7 cellular contexts compared by ENCODE assay signal in the genomic region with DNA sequence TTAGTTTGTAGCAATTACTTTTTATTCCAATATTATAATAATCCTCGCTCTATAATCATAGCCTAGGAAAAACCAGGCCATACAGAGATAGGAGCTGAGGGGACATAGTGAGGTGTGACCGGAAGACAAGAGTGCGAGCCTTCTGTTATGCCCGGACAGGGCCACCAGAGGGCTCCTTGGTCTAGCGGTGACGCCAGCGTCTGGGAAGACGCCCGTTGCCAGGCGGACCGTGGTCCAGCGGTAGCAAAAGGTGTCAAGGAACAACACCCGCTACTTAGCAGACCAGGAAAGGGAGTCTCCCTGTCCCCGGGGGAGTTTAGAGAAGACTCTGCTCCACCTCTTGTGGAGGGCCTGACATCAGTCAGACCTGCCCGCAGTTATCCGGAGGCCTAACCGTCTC. TPM values are rescaled to one million over a fixed set of nuclear protein-coding genes. Genes with fewer than 3 reads are reported as not detected.
A peak's percentile ranks its signal among the peaks of the same experiment; 100 is the strongest.
DNase-seq lines count a peak whose midpoint lies in the region; TF ChIP-seq lines count a peak whose summit lies in the region.
"Not testable (repeated sequence)": the region's sequence is repeated elsewhere in the genome, so short reads cannot be mapped to it uniquely, and the experiment has no call there.
"Had no signal": no experiment of that assay in that cellular context is flagged by ENCODE, and none has a peak within 500 bp of the region (broad histone marks: within the 10 kb centered on the region; RNA-seq: fewer than 3 reads in every experiment).

No MANE protein-coding gene starts in this region.

- POLR2A ChIA-PET in RWPE1 (lab: Yijun Ruan, JAX; ENCODE audit: low non-redundant PET): not testable (repeated sequence)

- not testable (repeated sequence) for H3K27ac Mint-ChIP-seq in progenitor cell of endocrine pancreas

- H3K27me3 ChIP-seq in brain microvascular endothelial cell (replicated peaks); cardiac muscle cell: not testable (repeated sequence)

- CTCF ChIA-PET in RWPE1 (lab: Yijun Ruan, JAX): interaction anchor here (0.7 to 1.1 kb wide), 3 partner anchors 10 to 14 kb away, joined by 3 to 5 read pairs (median 4); no protein-coding TSS in a partner anchor

- H3K4me1 Mint-ChIP-seq in progenitor cell of endocrine pancreas (ENCODE audit: low read depth): not testable (repeated sequence)

- in situ Hi-C loops in brain microvascular endothelial cell (cut with HindIII; ENCODE audit: low pct_ligation_motif_present, low sequenced_read_pairs): not testable (repeated sequence)

- H3K27me3 Mint-ChIP-seq in progenitor cell of endocrine pancreas: not testable (repeated sequence)

- H3K9me3 ChIP-seq in cardiac muscle cell (ENCODE audit: low read depth): not testable (repeated sequence)

- not testable (repeated sequence) for DNase-seq in AG09309 (ENCODE audit: low read depth); GM20000 (ENCODE audit: low spot score); RWPE1 (ENCODE audit: low spot score); cardiac muscle cell (ENCODE audit: low read depth in 1 of 2, low spot score in 1 of 2); progenitor cell of endocrine pancreas (ENCODE audit: low spot score, unreplicated experiment)
- DNase-seq in brain microvascular endothelial cell: peak; percentile 25

- H3K4me1 ChIP-seq in cardiac muscle cell (ENCODE audit: low read depth): not testable (repeated sequence)

- not testable (repeated sequence) for H3K36me3 ChIP-seq in brain microvascular endothelial cell (replicated peaks); cardiac muscle cell

- not testable (repeated sequence) for H3K4me3 ChIP-seq in AG09309 (ENCODE audit: control insufficient read depth, low read depth, low read length); brain microvascular endothelial cell (ENCODE audit: low read depth, low read length); cardiac muscle cell

- not testable (repeated sequence) for H3K36me3 Mint-ChIP-seq in progenitor cell of endocrine pancreas (ENCODE audit: insufficient read depth)

- TF ChIP-seq CTCF in AG09309 (IDR thresholded peaks at IDR 0.05; ENCODE audit: control insufficient read depth, insufficient read depth, low read depth, low read length, missing control alignments) (peak; percentile 47), GM20000 (IDR thresholded peaks at IDR 0.05; ENCODE audit: extremely low read depth, missing control alignments) (peak; percentile 20), RWPE1 (conservative IDR thresholded peaks at IDR 0.05; ENCODE audit: low read depth) (peak; percentile 75), brain microvascular endothelial cell (IDR thresholded peaks at IDR 0.05; ENCODE audit: low read depth, low read length, missing control alignments) (peak; percentile 47), cardiac muscle cell (IDR thresholded peaks at IDR 0.05; ENCODE audit: low read depth, low read length) (peak; percentile 44), progenitor cell of endocrine pancreas (IDR thresholded peaks at IDR 0.05; ENCODE audit: unreplicated experiment) (peak; percentile 35)

- not testable (repeated sequence) for H3K4me3 Mint-ChIP-seq in progenitor cell of endocrine pancreas (ENCODE audit: low read depth)

- H3K27ac ChIP-seq in RWPE1, brain microvascular endothelial cell, cardiac muscle cell: not testable (repeated sequence)

- not testable (repeated sequence) for H3K9me3 Mint-ChIP-seq in progenitor cell of endocrine pancreas (ENCODE audit: low read depth)

RNA-seq across cellular contexts. Expression of a gene that starts 7.9 kb away (rescaled TPM):
- not detected in 2 replicates for total RNA-seq in cardiac muscle cell
- 0.75 and 0.87 TPM in 2 replicates for polyA plus RNA-seq in cardiac muscle cell
- 0.64 TPM in 1 of 2 replicates, not detected in the other for total RNA-seq in progenitor cell of endocrine pancreas

RNA-seq across cellular contexts. Expression of a gene that starts 12.1 kb away (rescaled TPM):
- total RNA-seq in cardiac muscle cell: 94.6 and 130 TPM in 2 replicates
- polyA plus RNA-seq in cardiac muscle cell: 102 and 110 TPM in 2 replicates
- total RNA-seq in progenitor cell of endocrine pancreas: 54.9 and 57.1 TPM in 2 replicates

RNA-seq across cellular contexts. Expression of a gene that starts 21.5 kb away (rescaled TPM):
- total RNA-seq in cardiac muscle cell: 0.36 TPM in 1 of 2 replicates, not detected in the other
- polyA plus RNA-seq in cardiac muscle cell: not detected in 2 replicates
- not detected in 2 replicates for total RNA-seq in progenitor cell of endocrine pancreas
- total RNA-seq: RPMI7951 had no signal

RNA-seq across cellular contexts. Expression of a gene that starts 23.8 kb away (rescaled TPM):
- total RNA-seq in cardiac muscle cell (48.7 and 56.7 TPM in 2 replicates), progenitor cell of endocrine pancreas (26.4 and 30.1 TPM in 2 replicates)
- 30.5 and 33.3 TPM in 2 replicates for polyA plus RNA-seq in cardiac muscle cell

RNA-seq across cellular contexts. Expression of a gene that starts 27.0 kb away (rescaled TPM):
- total RNA-seq in cardiac muscle cell (2.6 and 3.9 TPM in 2 replicates), progenitor cell of endocrine pancreas (not detected in 2 replicates)
- polyA plus RNA-seq in cardiac muscle cell: 3.4 and 5.3 TPM in 2 replicates

Comparison
In these comparisons a context has a peak if more than half of its experiments do, and no peak if none do; other contexts are left out.
1. CTCF ChIP-seq: peak in every context shown above with its lines; median percentile 75 in RWPE1; 47 in AG09309; 47 in brain microvascular endothelial cell; 44 in cardiac muscle cell; 35 in progenitor cell of endocrine pancreas; 20 in GM20000.